Comparison of ENCODE assay signal across 8 cellular contexts in the genomic region with DNA sequence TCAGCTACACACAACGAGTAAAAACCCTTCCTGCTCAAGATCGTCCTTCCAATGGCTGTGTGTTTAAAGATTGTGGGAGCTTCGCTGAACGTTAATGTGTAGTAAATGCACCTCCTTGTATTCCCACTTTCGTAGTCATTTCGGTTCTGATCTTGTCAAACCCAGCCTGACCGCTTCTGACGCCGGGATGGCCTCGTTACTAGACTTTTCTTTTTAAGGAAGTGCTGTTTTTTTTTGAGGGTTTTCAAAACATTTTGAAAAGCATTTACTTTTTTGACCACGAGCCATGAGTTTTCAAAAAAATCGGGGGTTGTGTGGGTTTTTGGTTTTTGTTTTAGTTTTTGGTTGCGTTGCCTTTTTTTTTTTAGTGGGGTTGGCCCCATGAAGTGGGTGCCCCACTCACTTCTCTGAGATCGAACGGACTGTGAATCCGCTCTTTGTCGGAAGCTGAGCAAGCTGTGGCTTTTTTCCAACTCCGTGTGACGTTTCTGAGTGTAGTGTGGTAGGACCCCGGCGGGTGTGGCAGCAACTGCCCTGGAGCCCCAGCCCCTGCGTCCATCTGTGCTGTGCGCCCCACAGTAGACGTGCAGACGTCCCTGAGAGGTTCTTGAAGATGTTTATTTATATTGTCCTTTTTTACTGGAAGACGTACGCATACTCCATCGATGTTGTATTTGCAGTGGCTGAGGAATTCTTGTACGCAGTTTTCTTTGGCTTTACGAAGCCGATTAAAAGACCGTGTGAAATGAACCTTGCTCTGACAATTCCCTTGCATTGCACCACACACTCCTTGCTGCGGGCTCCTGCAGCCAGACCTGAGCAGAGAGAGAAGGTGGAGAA. TPM values are rescaled to one million over a fixed set of nuclear protein-coding genes. Genes with fewer than 3 reads are reported as not detected.
DNase-seq lines count a peak whose midpoint lies in the region; ATAC-seq, FAIRE-seq and TF ChIP-seq lines count a peak whose summit lies in the region.

No MANE protein-coding gene starts in this region.

- TF ChIP-seq CTCF in heart right ventricle (IDR thresholded peaks at IDR 0.05): no peak
- no peak for TF ChIP-seq CTCF in GM12878 (IDR thresholded peaks at IDR 0.05 in 2 of 3, conservative IDR thresholded peaks at IDR 0.05 in 1 of 3; ENCODE audit: control insufficient read depth in 2 of 3, extremely low read depth in 1 of 3, insufficient read depth in 1 of 3, low read depth in 3 of 3, low read length in 3 of 3)
- no peak for TF ChIP-seq CTCF in mesothelial cell of epicardium (IDR thresholded peaks at IDR 0.05; ENCODE audit: unreplicated experiment)
- no peak for TF ChIP-seq CTCF in upper lobe of left lung (IDR thresholded peaks at IDR 0.05)

- H3K27ac ChIP-seq in heart right ventricle: peak overlapping the region in 7 of 10 donors; percentile 91 to 100 (median 99)
- H3K27ac ChIP-seq in GM12878 (ENCODE audit: control insufficient read depth, insufficient read depth): no peak overlapping the region
- peak overlapping the region; percentile 45 to 99 (median 74) for H3K27ac ChIP-seq in upper lobe of left lung

- H3K4me3 Mint-ChIP-seq in mesothelial cell of epicardium: peak overlapping the region; percentile 41

- H3K79me2 ChIP-seq in GM12878 (ENCODE audit: control insufficient read depth, insufficient read depth, low read length): peaks cover 70% of the 10 kb centered on the region

- peaks cover 20% of the 10 kb centered on the region for H3K36me3 Mint-ChIP-seq in mesothelial cell of epicardium

- POLR2A ChIA-PET in GM12878 (lab: Charles Lee): interaction anchor here (1.0 to 1.7 kb wide), 4 partner anchors 14 to 29 kb away, joined by 3 to 8 read pairs (median 4); no protein-coding TSS in a partner anchor

- no peak overlapping the region for H2AFZ ChIP-seq in GM12878 (ENCODE audit: control insufficient read depth, low read depth, low read length)

- no peaks in the 10 kb centered on the region for H3K27me3 Mint-ChIP-seq in mesothelial cell of epicardium (ENCODE audit: low read depth)

- H3K9me3 ChIP-seq in heart right ventricle: no peaks in the 10 kb centered on the region
- no peaks in the 10 kb centered on the region for H3K9me3 ChIP-seq in GM12878 (replicated peaks; ENCODE audit: control insufficient read depth, insufficient read depth, low read length)
- no peaks in the 10 kb centered on the region for H3K9me3 ChIP-seq in upper lobe of left lung
- H3K9me3 ChIP-seq in HAP-1: no peaks in the 10 kb centered on the region

- TF ChIP-seq POLR2A in GM12878 (IDR thresholded peaks at IDR 0.05; ENCODE audit: low read depth, low read length): no peak
- TF ChIP-seq POLR2A in upper lobe of left lung (IDR thresholded peaks at IDR 0.05): no peak

- H3K9ac ChIP-seq in GM12878 (ENCODE audit: control insufficient read depth, insufficient read depth, low read length): no peak overlapping the region

- H3K9me3 Mint-ChIP-seq in mesothelial cell of epicardium: no peaks in the 10 kb centered on the region

- peak overlapping the region; percentile 17 for H3K4me2 ChIP-seq in GM12878 (ENCODE audit: control insufficient read depth, insufficient read depth)

- TF ChIP-seq RAD21 in GM12878 (IDR thresholded peaks at IDR 0.05; ENCODE audit: insufficient read depth, low read depth, low read length): no peak

- intact Hi-C loops in heart right ventricle (cut with DNase I): loop anchor here in 4 of 10 donors (10.0 kb wide), 3 partner anchors 132 to 232 kb away; a partner anchor contains a TSS
- intact Hi-C loops in left ventricle myocardium superior (cut with micrococcal nuclease): no loop called here
- intact Hi-C loops in GM12878 (cut with micrococcal nuclease; ENCODE audit: unreplicated experiment): no loop called here

- FAIRE-seq in GM12878 (lab: Jason Lieb, UNC): no peak

- H3K4me1 ChIP-seq in heart right ventricle (peaks cover 55 to 82% (median 76%) of the 10 kb centered on the region in 9 donors), GM12878 (ENCODE audit: control insufficient read depth, insufficient read depth, low read length) (peaks cover 33% of the 10 kb centered on the region), upper lobe of left lung (peaks cover 72 to 86% (median 75%) of the 10 kb centered on the region in 4 donors), HAP-1 (peaks cover 41% of the 10 kb centered on the region)

- H3K4me1 Mint-ChIP-seq in mesothelial cell of epicardium: peaks cover 59% of the 10 kb centered on the region

- RAD21 ChIA-PET in GM12878 (lab: Charles Lee; ENCODE audit: unreplicated experiment): interaction anchor here (1.2 to 3.9 kb wide), 2 partner anchors 28 kb away, joined by 3 to 29 read pairs; no protein-coding TSS in a partner anchor

- CTCF ChIA-PET in GM12878 (lab: Yijun Ruan, JAX): interaction anchor here (1.0 to 4.0 kb wide), 2 partner anchors 28 to 55 kb away, joined by 6 to 32 read pairs; no protein-coding TSS in a partner anchor

- no peak for ATAC-seq in heart right ventricle
- ATAC-seq in left ventricle myocardium superior: no peak
- ATAC-seq in GM12878: no peak
- ATAC-seq in upper lobe of left lung (ENCODE audit: low FRiP score in 2 of 2): no peak
- ATAC-seq in HG03095 (IDR thresholded peaks at IDR 0.05; ENCODE audit: unreplicated experiment): no peak

- 71 to 72% methylated on average over 33 of the region's 33 CpGs for WGBS in heart right ventricle, 2 donors
- 83% methylated on average over 33 of the region's 33 CpGs for WGBS in GM12878 (ENCODE audit: insufficient coverage, insufficient replicate concordance, low lambda C conversion rate, missing lambda C conversion rate)
- WGBS in upper lobe of left lung, 2 donors: 66 to 67% methylated on average over 32 to 33 of the region's 33 CpGs

- BruUV-seq in GM12878 (replicated peaks; lab: Mats Ljungman, UMichigan): no TSS peak

- no peaks in the 10 kb centered on the region; the same call in 1 of the 2 replicates for H4K20me1 ChIP-seq in GM12878 (ENCODE audit: control insufficient read depth, insufficient read depth)

- H3K27me3 ChIP-seq in heart right ventricle (no peaks in the 10 kb centered on the region), GM12878 (replicated peaks in 1 of 2; ENCODE audit: control insufficient read depth in 2 of 2, insufficient read depth in 2 of 2, low read length in 1 of 2) (no peaks in the 10 kb centered on the region), upper lobe of left lung (no peaks in the 10 kb centered on the region), HAP-1 (ENCODE audit: low read depth) (no peaks in the 10 kb centered on the region)

- H3K4me3 ChIP-seq in heart right ventricle: peak overlapping the region in 6 of 10 donors; percentile 58 to 98 (median 77)
- no peak overlapping the region for H3K4me3 ChIP-seq in GM12878
- peak overlapping the region in 1 of 4 donors; percentile 89 for H3K4me3 ChIP-seq in upper lobe of left lung
- no peak overlapping the region for H3K4me3 ChIP-seq in HAP-1

- in situ Hi-C loops in GM12878 (cut with MboI): no loop called here
- in situ Hi-C loops in HAP-1 (cut with MboI; ENCODE audit: low sequenced_read_pairs): no loop called here

- TF ChIP-seq EP300 in GM12878 (IDR thresholded peaks at IDR 0.05; ENCODE audit: borderline replicate concordance in 1 of 2, control insufficient read depth in 1 of 2, low read depth in 2 of 2, low read length in 2 of 2) (no peak), upper lobe of left lung (IDR thresholded peaks at IDR 0.05) (no peak)

- DNase-seq in heart right ventricle (no peak), left ventricle myocardium superior (no peak), GM12878 (ENCODE audit: low read depth, low spot score) (no peak), mesothelial cell of epicardium (ENCODE audit: low spot score in 2 of 2, unreplicated experiment in 2 of 2) (no peak), upper lobe of left lung (peak in 1 of 2 donors; percentile 33), GOT3 (lab: John Stamatoyannopoulos, UW) (no peak), HAP-1 (ENCODE audit: low spot score in 2 of 2) (no peak)

- H3K36me3 ChIP-seq in heart right ventricle: peaks cover 0 to 57% (median 45%) of the 10 kb centered on the region in 9 donors
- peaks cover 34 to 38% of the 10 kb centered on the region in 2 experiments for H3K36me3 ChIP-seq in GM12878 (ENCODE audit: control insufficient read depth in 2 of 2, insufficient read depth in 2 of 2, low read length in 1 of 2)
- H3K36me3 ChIP-seq in upper lobe of left lung: peaks cover 32 to 53% (median 44%) of the 10 kb centered on the region in 4 donors
- H3K36me3 ChIP-seq in HAP-1 (replicated peaks): peaks cover 69% of the 10 kb centered on the region

- SMC1A ChIA-PET in GM12878 (lab: Charles Lee; ENCODE audit: uncharacterized antibody, unreplicated experiment): no interaction called here

- H3K27ac Mint-ChIP-seq in mesothelial cell of epicardium: peak overlapping the region; percentile 10

RNA-seq across cellular contexts. Expression of a gene that starts 2.7 kb away (rescaled TPM):
- total RNA-seq in heart right ventricle: 10 to 100 TPM in 7 of 10 donors, 1 to 10 TPM in 3; 8.2 to 19.0 (median 12.7) TPM
- polyA plus RNA-seq in heart right ventricle: 10 to 100 TPM; 40.2 to 70.2 TPM
- 13.1 TPM for total RNA-seq in left ventricle myocardium superior
- total RNA-seq in GM12878 (2013; cell fraction: nucleolus; rRNA removed): 15.3 and 16.8 TPM in 2 replicates
- 52.8 and 57.6 TPM in 2 replicates for total RNA-seq in GM12878 (2014; rRNA removed)
- total RNA-seq in GM12878 (2014; rRNA removed; fragmentation: Illumina TruSeq; extraction: Trizol): 15.4 and 18.8 TPM in 2 replicates
- 71.8 and 73.0 TPM in 2 replicates for total RNA-seq in GM12878 (2021)
- polyA plus RNA-seq in GM12878 (2011; ENCODE audit: low read depth): 13.7 TPM
- 14.8 and 29.6 TPM in 2 replicates for polyA plus RNA-seq in GM12878 (2011; rRNA removed)
- 85.8 and 125 TPM in 2 replicates for polyA plus RNA-seq in GM12878 (2011; cell fraction: cytosol; rRNA removed)
- 64.1 and 89.0 TPM in 2 replicates for polyA plus RNA-seq in GM12878 (2011; cell fraction: nucleus; rRNA removed)
- polyA plus RNA-seq in GM12878 (2012): 61.2 and 63.0 TPM in 2 replicates
- polyA plus RNA-seq in GM12878 (2014; fragmentation: Illumina TruSeq; extraction: Trizol): 1.1 and 8.1 TPM in 2 replicates
- polyA plus RNA-seq in GM12878 (2014; fragmentation: Nextera tagmentation; extraction: Ambion mirVana): 1 to 10 TPM in 1 of 2 experiments, under 1 TPM in 1; 0.89 to 6.9 TPM
- polyA plus RNA-seq in GM12878 (2014; rRNA removed): 94.6 and 104 TPM in 2 replicates
- polyA plus RNA-seq in GM12878 (2016; fragmentation: Nextera tagmentation; extraction: Ambion mirVana): 10 to 100 TPM; 72.0 to 79.9 TPM
- polyA minus RNA-seq in GM12878 (2011; rRNA and poly(A)+ RNA removed): 10.3 and 34.2 TPM in 2 replicates
- 20.5 and 25.9 TPM in 2 replicates for polyA minus RNA-seq in GM12878 (2011; cell fraction: cytosol; rRNA and poly(A)+ RNA removed)
- 11.1 and 20.1 TPM in 2 replicates for polyA minus RNA-seq in GM12878 (2011; cell fraction: nucleus; rRNA and poly(A)+ RNA removed)
- 24.4 to 25.8 TPM (median 25.5 TPM) in 3 replicates for total RNA-seq in mesothelial cell of epicardium
- total RNA-seq in upper lobe of left lung: 10 to 100 TPM; 43.0 to 85.3 (median 59.6) TPM

RNA-seq across cellular contexts. Expression of a gene that starts 3.5 kb away (rescaled TPM):
- total RNA-seq in heart right ventricle (100 to 1,000 TPM; 227 to 356 (median 280) TPM), left ventricle myocardium superior (248 TPM), GM12878 (2014; rRNA removed) (216 and 225 TPM in 2 replicates), GM12878 (2014; rRNA removed; fragmentation: Illumina TruSeq; extraction: Trizol) (228 and 243 TPM in 2 replicates), GM12878 (2021) (264 and 284 TPM in 2 replicates), mesothelial cell of epicardium (659 to 674 TPM (median 670 TPM) in 3 replicates), upper lobe of left lung (1,000 to 10,000 TPM in 1 of 6 donors, 100 to 1,000 TPM in 5; 326 to 1,348 (median 441) TPM)
- polyA plus RNA-seq in heart right ventricle (100 to 1,000 TPM; 180 to 344 TPM), GM12878 (2011; rRNA removed) (153 and 253 TPM in 2 replicates), GM12878 (2014; fragmentation: Illumina TruSeq; extraction: Trizol) (152 and 313 TPM in 2 replicates), GM12878 (2014; fragmentation: Nextera tagmentation; extraction: Ambion mirVana) (10 to 100 TPM; 27.6 to 52.4 TPM), GM12878 (2014; rRNA removed) (335 and 370 TPM in 2 replicates), GM12878 (2016; fragmentation: Nextera tagmentation; extraction: Ambion mirVana) (100 to 1,000 TPM; 162 to 166 TPM)
- 275 and 320 TPM in 2 replicates for total RNA-seq in GM12878 (2013; cell fraction: nucleolus; rRNA removed)
- 115 TPM for polyA plus RNA-seq in GM12878 (2011; ENCODE audit: low read depth)
- polyA plus RNA-seq in GM12878 (2011; cell fraction: cytosol; rRNA removed): 253 and 279 TPM in 2 replicates
- 892 and 1,145 TPM in 2 replicates for polyA plus RNA-seq in GM12878 (2011; cell fraction: nucleus; rRNA removed)
- 254 and 374 TPM in 2 replicates for polyA plus RNA-seq in GM12878 (2012)
- 50.8 and 65.0 TPM in 2 replicates for polyA minus RNA-seq in GM12878 (2011; rRNA and poly(A)+ RNA removed)
- 44.4 and 56.1 TPM in 2 replicates for polyA minus RNA-seq in GM12878 (2011; cell fraction: cytosol; rRNA and poly(A)+ RNA removed)
- polyA minus RNA-seq in GM12878 (2011; cell fraction: nucleus; rRNA and poly(A)+ RNA removed): 81.2 and 108 TPM in 2 replicates

RNA-seq across cellular contexts. Expression of a gene that starts 13.0 kb away (rescaled TPM):
- total RNA-seq in heart right ventricle (under 1 TPM in 1 of 10 donors, not detected in 9; 0.45 TPM), left ventricle myocardium superior (not detected), GM12878 (2014; rRNA removed) (not detected in 2 replicates), GM12878 (2014; rRNA removed; fragmentation: Illumina TruSeq; extraction: Trizol) (not detected in 2 replicates), GM12878 (2021) (not detected in 2 replicates), mesothelial cell of epicardium (13.1 to 15.0 TPM (median 14.0 TPM) in 3 replicates), upper lobe of left lung (not detected)
- polyA plus RNA-seq in heart right ventricle (under 1 TPM in 1 of 2 donors, not detected in 1; 0.04 TPM), GM12878 (2011; rRNA removed) (not detected in 2 replicates), GM12878 (2014; fragmentation: Illumina TruSeq; extraction: Trizol) (not detected in 2 replicates), GM12878 (2014; fragmentation: Nextera tagmentation; extraction: Ambion mirVana) (not detected), GM12878 (2014; rRNA removed) (not detected in 2 replicates), GM12878 (2016; fragmentation: Nextera tagmentation; extraction: Ambion mirVana) (not detected)
- not detected in 2 replicates for total RNA-seq in GM12878 (2013; cell fraction: nucleolus; rRNA removed)
- polyA plus RNA-seq in GM12878 (2011; ENCODE audit: low read depth): not detected
- not detected in 2 replicates for polyA plus RNA-seq in GM12878 (2011; cell fraction: cytosol; rRNA removed)
- polyA plus RNA-seq in GM12878 (2011; cell fraction: nucleus; rRNA removed): not detected in 2 replicates
- not detected in 2 replicates for polyA plus RNA-seq in GM12878 (2012)
- polyA minus RNA-seq in GM12878 (2011; rRNA and poly(A)+ RNA removed): not detected in 2 replicates
- not detected in 2 replicates for polyA minus RNA-seq in GM12878 (2011; cell fraction: cytosol; rRNA and poly(A)+ RNA removed)
- not detected in 2 replicates for polyA minus RNA-seq in GM12878 (2011; cell fraction: nucleus; rRNA and poly(A)+ RNA removed)

RNA-seq across cellular contexts. Expression of a gene that starts 24.3 kb away (rescaled TPM):
- total RNA-seq in heart right ventricle: 100 to 1,000 TPM in 2 of 10 donors, 10 to 100 TPM in 8; 45.9 to 236 (median 68.5) TPM
- 10 to 100 TPM; 22.7 to 48.6 TPM for polyA plus RNA-seq in heart right ventricle
- total RNA-seq in left ventricle myocardium superior: 59.7 TPM
- total RNA-seq in GM12878 (2013; cell fraction: nucleolus; rRNA removed): 69.3 and 73.1 TPM in 2 replicates
- total RNA-seq in GM12878 (2014; rRNA removed): 6.1 and 8.4 TPM in 2 replicates
- 6.5 and 7.0 TPM in 2 replicates for total RNA-seq in GM12878 (2014; rRNA removed; fragmentation: Illumina TruSeq; extraction: Trizol)
- 51.5 and 52.3 TPM in 2 replicates for total RNA-seq in GM12878 (2021)
- 6.0 TPM for polyA plus RNA-seq in GM12878 (2011; ENCODE audit: low read depth)
- polyA plus RNA-seq in GM12878 (2011; rRNA removed): 7.6 and 12.2 TPM in 2 replicates
- polyA plus RNA-seq in GM12878 (2011; cell fraction: cytosol; rRNA removed): 24.2 and 29.5 TPM in 2 replicates
- 102 and 129 TPM in 2 replicates for polyA plus RNA-seq in GM12878 (2011; cell fraction: nucleus; rRNA removed)
- 26.6 and 35.6 TPM in 2 replicates for polyA plus RNA-seq in GM12878 (2012)
- polyA plus RNA-seq in GM12878 (2014; fragmentation: Illumina TruSeq; extraction: Trizol): 4.2 and 7.9 TPM in 2 replicates
- polyA plus RNA-seq in GM12878 (2014; fragmentation: Nextera tagmentation; extraction: Ambion mirVana): under 1 TPM; 0.38 to 0.63 TPM
- polyA plus RNA-seq in GM12878 (2014; rRNA removed): 30.9 and 33.7 TPM in 2 replicates
- 1 to 10 TPM; 2.3 TPM for polyA plus RNA-seq in GM12878 (2016; fragmentation: Nextera tagmentation; extraction: Ambion mirVana)
- 2.3 and 11.8 TPM in 2 replicates for polyA minus RNA-seq in GM12878 (2011; rRNA and poly(A)+ RNA removed)
- polyA minus RNA-seq in GM12878 (2011; cell fraction: cytosol; rRNA and poly(A)+ RNA removed): 21.7 and 23.8 TPM in 2 replicates
- 29.9 and 46.6 TPM in 2 replicates for polyA minus RNA-seq in GM12878 (2011; cell fraction: nucleus; rRNA and poly(A)+ RNA removed)
- 168 to 177 TPM (median 172 TPM) in 3 replicates for total RNA-seq in mesothelial cell of epicardium
- 100 to 1,000 TPM in 2 of 6 donors, 10 to 100 TPM in 4; 33.5 to 176 (median 75.9) TPM for total RNA-seq in upper lobe of left lung

RNA-seq across cellular contexts. Expression of a gene that starts 31.1 kb away (rescaled TPM):
- total RNA-seq in heart right ventricle (100 to 1,000 TPM; 491 to 770 (median 553) TPM), left ventricle myocardium superior (686 TPM), GM12878 (2014; rRNA removed) (45.8 and 52.5 TPM in 2 replicates), GM12878 (2014; rRNA removed; fragmentation: Illumina TruSeq; extraction: Trizol) (18.9 and 23.6 TPM in 2 replicates), GM12878 (2021) (304 and 305 TPM in 2 replicates), mesothelial cell of epicardium (105 to 115 TPM (median 108 TPM) in 3 replicates), upper lobe of left lung (100 to 1,000 TPM in 3 of 6 donors, 10 to 100 TPM in 3; 56.0 to 187 (median 113) TPM)
- polyA plus RNA-seq in heart right ventricle (1,000 to 10,000 TPM in 1 of 2 donors, 100 to 1,000 TPM in 1; 821 to 2,879 TPM), GM12878 (2011; rRNA removed) (18.5 and 46.6 TPM in 2 replicates), GM12878 (2014; fragmentation: Illumina TruSeq; extraction: Trizol) (1.4 and 12.8 TPM in 2 replicates), GM12878 (2014; fragmentation: Nextera tagmentation; extraction: Ambion mirVana) (10 to 100 TPM in 1 of 2 experiments, 1 to 10 TPM in 1; 7.2 to 45.0 TPM), GM12878 (2014; rRNA removed) (179 and 216 TPM in 2 replicates), GM12878 (2016; fragmentation: Nextera tagmentation; extraction: Ambion mirVana) (100 to 1,000 TPM; 355 to 357 TPM)
- total RNA-seq in GM12878 (2013; cell fraction: nucleolus; rRNA removed): 14.2 and 16.6 TPM in 2 replicates
- 34.8 TPM for polyA plus RNA-seq in GM12878 (2011; ENCODE audit: low read depth)
- polyA plus RNA-seq in GM12878 (2011; cell fraction: cytosol; rRNA removed): 109 and 189 TPM in 2 replicates
- polyA plus RNA-seq in GM12878 (2011; cell fraction: nucleus; rRNA removed): 95.0 and 142 TPM in 2 replicates
- 163 and 185 TPM in 2 replicates for polyA plus RNA-seq in GM12878 (2012)
- polyA minus RNA-seq in GM12878 (2011; rRNA and poly(A)+ RNA removed): 38.4 and 79.7 TPM in 2 replicates
- 73.8 and 96.8 TPM in 2 replicates for polyA minus RNA-seq in GM12878 (2011; cell fraction: cytosol; rRNA and poly(A)+ RNA removed)
- polyA minus RNA-seq in GM12878 (2011; cell fraction: nucleus; rRNA and poly(A)+ RNA removed): 21.4 and 39.0 TPM in 2 replicates

Comparison
In these comparisons a context has a peak if more than half of its experiments do, and no peak if none do; other contexts are left out.
1. H3K4me3 ChIP-seq: peak in heart right ventricle (6 of 10); none in GM12878 (single experiment) and HAP-1 (single experiment).